Comparison of ENCODE assay signal across 8 cellular contexts in genomic region chr6:16723833-16724232, GRCh38. TPM values are rescaled to one million over a fixed set of nuclear protein-coding genes. Genes with fewer than 3 reads are reported as not detected.
DNase-seq lines count a peak whose midpoint lies in the region; ATAC-seq and TF ChIP-seq lines count a peak whose summit lies in the region.

No MANE protein-coding gene starts in this region.

- CTCF ChIA-PET in AG04449 (lab: Yijun Ruan, JAX) = interaction anchor here (1.1 to 1.2 kb wide), 2 partner anchors 38 to 40 kb away, joined by 3 read pairs; partner anchors contain the start of gene ATXN1

- POLR2A ChIA-PET in AG04449 (lab: Yijun Ruan, JAX) = interaction anchor here (0.5 to 4.6 kb wide), 5 partner anchors 16 to 42 kb away, joined by 3 to 21 read pairs (median 3); partner anchors contain the start of gene ATXN1

- ATAC-seq in GM21390 (IDR thresholded peaks at IDR 0.05; ENCODE audit: unreplicated experiment) (no peak), HG03135 (IDR thresholded peaks at IDR 0.05; ENCODE audit: unreplicated experiment) (no peak)

- in situ Hi-C loops in brain microvascular endothelial cell (cut with HindIII; ENCODE audit: low pct_ligation_motif_present, low sequenced_read_pairs) (no loop called here), KBM-7 (cut with MboI; ENCODE audit: low pct_unique_long_range_greater_than_20kb, low sequenced_read_pairs) (no loop called here)

- no peaks in the 10 kb centered on the region for H3K27me3 ChIP-seq in brain microvascular endothelial cell (replicated peaks)

- no peaks in the 10 kb centered on the region for H3K36me3 ChIP-seq in brain microvascular endothelial cell (replicated peaks)

- H3K4me3 ChIP-seq in AG04449 (ENCODE audit: low read depth, low read length) = no peak overlapping the region
- H3K4me3 ChIP-seq in brain microvascular endothelial cell (ENCODE audit: low read depth, low read length) = no peak overlapping the region

- TF ChIP-seq CTCF in AG04449 (IDR thresholded peaks at IDR 0.05; ENCODE audit: insufficient read depth, low read length, missing control alignments) = no peak
- TF ChIP-seq CTCF in brain microvascular endothelial cell (IDR thresholded peaks at IDR 0.05; ENCODE audit: low read depth, low read length, missing control alignments) = no peak

- peak overlapping the region; percentile 94 for H3K27ac ChIP-seq in brain microvascular endothelial cell

- peak; percentile 96 for DNase-seq in AG04449 (ENCODE audit: low read depth, low spot score)
- peak; percentile 72 for DNase-seq in HPDE6-E6E7 (ENCODE audit: extremely low spot score)
- peak; percentile 92 for DNase-seq in brain microvascular endothelial cell
- peak; percentile 36 to 96 for DNase-seq in lung microvascular endothelial cell (ENCODE audit: low read depth in 2 of 2)
- DNase-seq in midbrain (lab: John Stamatoyannopoulos, UW) = no peak
- DNase-seq in KBM-7 = no peak

RNA-seq across cellular contexts. Expression of gene ATXN1, which starts 37.4 kb away (rescaled TPM):
- total RNA-seq in lung microvascular endothelial cell = 8.7 and 9.1 TPM in 2 replicates

Comparison
In these comparisons a context has a peak if more than half of its experiments do, and no peak if none do; other contexts are left out.
1. DNase-seq: peak in AG04449 (single experiment), HPDE6-E6E7 (single experiment), brain microvascular endothelial cell (single experiment) and lung microvascular endothelial cell (2 of 2); none in midbrain (single experiment) and KBM-7 (single experiment).